Comparison of ENCODE assay signal across 11 cellular contexts in genomic region chrX:20116087-20116574, GRCh38. TPM values are rescaled to one million over a fixed set of nuclear protein-coding genes. Genes with fewer than 3 reads are reported as not detected.
DNase-seq lines count a peak whose midpoint lies in the region; ATAC-seq and TF ChIP-seq lines count a peak whose summit lies in the region.
"Had no signal": no experiment of that assay in that cellular context is flagged by ENCODE, and none has a peak within 500 bp of the region (broad histone marks: within the 10 kb centered on the region; RNA-seq: fewer than 3 reads in every experiment).

No MANE protein-coding gene starts in this region.

- TF ChIP-seq CTCF in heart left ventricle (IDR thresholded peaks at IDR 0.05) (no peak), astrocyte of the cerebellum (IDR thresholded peaks at IDR 0.05; ENCODE audit: low read depth, low read length, missing control alignments) (no peak)

- no peak overlapping the region for H2BK5ac ChIP-seq in mesendoderm (ENCODE audit: low read length)

- H3K23ac ChIP-seq in mesendoderm (ENCODE audit: low read length), result no peak overlapping the region

- no peak overlapping the region for H2BK15ac ChIP-seq in mesendoderm (replicated peaks; ENCODE audit: low read depth)

- in situ Hi-C loops in astrocyte of the cerebellum (cut with HindIII; ENCODE audit: low sequenced_read_pairs), result no loop called here

- H3K4ac ChIP-seq in mesendoderm (ENCODE audit: low read depth, low read length), result no peak overlapping the region

- TF ChIP-seq POLR2A in heart left ventricle (IDR thresholded peaks at IDR 0.05), result no peak

- H4K5ac ChIP-seq in mesendoderm (ENCODE audit: low read length), result no peak overlapping the region

- no peak overlapping the region for H2BK120ac ChIP-seq in mesendoderm (ENCODE audit: low read depth, low read length)

- no peak overlapping the region for H3K9ac ChIP-seq in mesendoderm (ENCODE audit: low read length)

- no peak overlapping the region for H3K18ac ChIP-seq in mesendoderm (ENCODE audit: low read length)

- ATAC-seq in heart left ventricle, result no peak
- no peak for ATAC-seq in left ventricle myocardium superior
- no peak for ATAC-seq in HG03196 (IDR thresholded peaks at IDR 0.05; ENCODE audit: unreplicated experiment)

- H3K4me1 ChIP-seq in heart left ventricle (peaks cover 0 to 14% (median 0%) of the 10 kb centered on the region in 12 donors), mesendoderm (ENCODE audit: control insufficient read depth, low read depth, low read length) (no peaks in the 10 kb centered on the region), urinary bladder (ENCODE audit: insufficient read depth) (no peaks in the 10 kb centered on the region), SJCRH30 (no peaks in the 10 kb centered on the region)

- H4K8ac ChIP-seq in mesendoderm (ENCODE audit: low read depth, low read length), result no peak overlapping the region

- H3K4me2 ChIP-seq in mesendoderm (ENCODE audit: low read length), result peak overlapping the region; percentile 25

- H2AK5ac ChIP-seq in mesendoderm (ENCODE audit: low read length), result no peak overlapping the region

- DNase-seq in heart left ventricle (no peak), left ventricle myocardium superior (no peak), astrocyte of the cerebellum (ENCODE audit: low read depth) (no peak), mesendoderm (peak; percentile 23), SJCRH30 (no peak), NCI-H2171 treated with DMSO at 0.1 percent for 48 hours (lab: John Stamatoyannopoulos, UW) (no peak)
- DNase-seq: activated naive CD4-positive, alpha-beta T cell treated with anti-CD3 and anti-CD28 coated beads, Interleukin-2, amount 50 U/mL, for 16 hours; EL; SHP77 had no signal

- no peaks in the 10 kb centered on the region for H3K79me1 ChIP-seq in mesendoderm (ENCODE audit: low read length)

- intact Hi-C loops in heart left ventricle (cut with DNase I), result no loop called here
- intact Hi-C loops in left ventricle myocardium superior (cut with micrococcal nuclease), result no loop called here

- H3K27ac ChIP-seq in heart left ventricle, result no peak overlapping the region
- H3K27ac ChIP-seq in mesendoderm (ENCODE audit: low read depth, low read length), result no peak overlapping the region
- H3K27ac ChIP-seq in urinary bladder (ENCODE audit: low read depth), result no peak overlapping the region
- H3K27ac ChIP-seq in SJCRH30, result no peak overlapping the region

- H3K36me3 ChIP-seq in heart left ventricle (no peaks in the 10 kb centered on the region), mesendoderm (ENCODE audit: control insufficient read depth, insufficient read depth, low read length) (no peaks in the 10 kb centered on the region), urinary bladder (ENCODE audit: insufficient read depth) (no peaks in the 10 kb centered on the region), SJCRH30 (no peaks in the 10 kb centered on the region)

- H3K27me3 ChIP-seq in heart left ventricle (peaks cover 0 to 45% (median 0%) of the 10 kb centered on the region in 9 donors), mesendoderm (ENCODE audit: insufficient read depth, low read length, poor library complexity) (no peaks in the 10 kb centered on the region), SJCRH30 (no peaks in the 10 kb centered on the region)

- peak overlapping the region; percentile 0 to 48 (median 30) for H3K4me3 ChIP-seq in heart left ventricle
- peak overlapping the region; percentile 34 for H3K4me3 ChIP-seq in astrocyte of the cerebellum (ENCODE audit: low read depth, low read length)
- no peak overlapping the region for H3K4me3 ChIP-seq in mesendoderm (ENCODE audit: low read length)
- peak overlapping the region; percentile 21 for H3K4me3 ChIP-seq in urinary bladder (ENCODE audit: low read depth, low read length)
- no peak overlapping the region for H3K4me3 ChIP-seq in SJCRH30

- H3K79me2 ChIP-seq in mesendoderm (ENCODE audit: control insufficient read depth, insufficient read depth, low read length), result no peaks in the 10 kb centered on the region

- 3 to 26% (median 15%) methylated on average over 32 to 47 of the region's 47 CpGs for WGBS in heart left ventricle, 4 donors
- no CpG with 5 or more reads among the region's 47 CpGs for WGBS in mesendoderm (ENCODE audit: extremely low coverage, insufficient coverage, low lambda C conversion rate)
- WGBS in urinary bladder, result 5% methylated on average over 47 of the region's 47 CpGs

- H3K9me3 ChIP-seq in heart left ventricle (no peaks in the 10 kb centered on the region), SJCRH30 (replicated peaks) (no peaks in the 10 kb centered on the region)

- peak overlapping the region; percentile 15 for H3K56ac ChIP-seq in mesendoderm (ENCODE audit: low read length)

RNA-seq across cellular contexts. Expression of gene MAP7D2, which starts 0.6 kb away (rescaled TPM):
- under 1 TPM; 0.13 to 0.76 (median 0.53) TPM for total RNA-seq in heart left ventricle
- polyA plus RNA-seq in heart left ventricle, result under 1 TPM; 0.11 to 0.23 TPM
- total RNA-seq in left ventricle myocardium superior, result 0.74 TPM
- 0.79 TPM for polyA plus RNA-seq in mesendoderm (2013, experiment 1 of 2)
- polyA plus RNA-seq in mesendoderm (2013, experiment 2 of 2), result 0.85 TPM
- 0.21 TPM for total RNA-seq in urinary bladder
- 0.46 TPM for polyA plus RNA-seq in urinary bladder
- 0.05 and 0.08 TPM in 2 replicates for total RNA-seq in SJCRH30 (2014; rRNA removed; shearing (Covaris generic))

RNA-seq across cellular contexts. Expression of gene EIF1AX, which starts 25.5 kb away (rescaled TPM):
- total RNA-seq in heart left ventricle (100 to 1,000 TPM in 1 of 9 donors, 10 to 100 TPM in 8; 39.6 to 162 (median 58.7) TPM), left ventricle myocardium superior (66.5 TPM), urinary bladder (69.3 TPM)
- polyA plus RNA-seq in heart left ventricle (100 to 1,000 TPM in 1 of 2 donors, 10 to 100 TPM in 1; 21.1 to 117 TPM), urinary bladder (45.7 TPM)
- 103 TPM for polyA plus RNA-seq in mesendoderm (2013, experiment 1 of 2)
- polyA plus RNA-seq in mesendoderm (2013, experiment 2 of 2), result 103 TPM
- 176 and 207 TPM in 2 replicates for total RNA-seq in SJCRH30 (2014; rRNA removed; shearing (Covaris generic))

Comparison
In these comparisons a context has a peak if more than half of its experiments do, and no peak if none do; other contexts are left out.
1. H3K4me3 ChIP-seq: peak in heart left ventricle (12 of 12), astrocyte of the cerebellum (single experiment) and urinary bladder (single experiment); none in mesendoderm (single experiment) and SJCRH30 (single experiment).